1 cellular context compared by ENCODE assay signal in genomic region chr22:37454857-37455686, GRCh38.
A peak's percentile ranks its signal among the peaks of the same experiment; 100 is the strongest.
TF ChIP-seq lines count a peak whose summit lies in the region.

No MANE protein-coding gene starts in this region.

TF ChIP-seq in HepG2, 621 proteins besides CTCF, POLR2A, EP300 and RAD21 (continued from another document and continues in another):
- TF ChIP-seq AHDC1 (CRISPR knock-in tag; IDR thresholded peaks at IDR 0.05; ENCODE audit: borderline replicate concordance) (peak; percentile 67; the same call in 1 of the 2 replicates), RXRA (CRISPR knock-in tag; IDR thresholded peaks at IDR 0.05) (peak; percentile 35; the same call in 1 of the 2 replicates), ZNF720 (CRISPR knock-in tag; IDR thresholded peaks at IDR 0.05) (no peak), CBX5 (CRISPR knock-in tag; IDR thresholded peaks at IDR 0.05; ENCODE audit: borderline replicate concordance) (peak; percentile 59; the same call in 1 of the 2 replicates), PAXIP1 (CRISPR knock-in tag; conservative IDR thresholded peaks at IDR 0.05) (peak; percentile 82), RBM22 (optimal IDR thresholded peaks at IDR 0.05; ENCODE audit: low read length) (no peak), PHF8 (CRISPR knock-in tag; IDR thresholded peaks at IDR 0.05) (no peak), KDM6A (CRISPR knock-in tag; IDR thresholded peaks at IDR 0.05; ENCODE audit: low read depth) (peak; percentile 83; the same call in 1 of the 2 replicates), KLF16 (CRISPR knock-in tag; IDR thresholded peaks at IDR 0.05) (peak in 1 of 2 experiments; percentile 56; a peak in 1 of 4 replicates), ZNF501 (CRISPR knock-in tag; IDR thresholded peaks at IDR 0.05) (peak; percentile 75; the same call in 1 of the 2 replicates), ELF4 (CRISPR knock-in tag; IDR thresholded peaks at IDR 0.05; ENCODE audit: borderline replicate concordance) (no peak), XBP1 (CRISPR knock-in tag; IDR thresholded peaks at IDR 0.05) (no peak), TFAP4 (IDR thresholded peaks at IDR 0.05; ENCODE audit: borderline replicate concordance, low read depth) (peak; percentile 74; the same call in 1 of the 2 replicates), IKZF4 (CRISPR knock-in tag; IDR thresholded peaks at IDR 0.05; ENCODE audit: borderline replicate concordance, low read depth, not compliant biosample characterization) (no peak), KDM3A (CRISPR knock-in tag; IDR thresholded peaks at IDR 0.05; ENCODE audit: low read depth) (peak; percentile 47; the same call in 1 of the 2 replicates), SMAD3 (CRISPR knock-in tag; IDR thresholded peaks at IDR 0.05) (peak; percentile 54; the same call in 1 of the 2 replicates), ATF2 (CRISPR knock-in tag; IDR thresholded peaks at IDR 0.05) (no peak; the same call in 1 of the 2 replicates), RFXAP (CRISPR knock-in tag; IDR thresholded peaks at IDR 0.05; ENCODE audit: borderline replicate concordance) (no peak), CENPX (CRISPR knock-in tag; IDR thresholded peaks at IDR 0.05) (no peak), GATAD1 (CRISPR knock-in tag; IDR thresholded peaks at IDR 0.05) (peak; percentile 51), ZFX (CRISPR knock-in tag; IDR thresholded peaks at IDR 0.05; ENCODE audit: low read depth) (0 out of 2 replicates have a peak, but pooled peaks have one; percentile 22), PHF20 (CRISPR knock-in tag; IDR thresholded peaks at IDR 0.05) (no peak), ZNF850 (CRISPR knock-in tag; conservative IDR thresholded peaks at IDR 0.05) (no peak), TOPORS (CRISPR knock-in tag; IDR thresholded peaks at IDR 0.05) (no peak), HNF1A (IDR thresholded peaks at IDR 0.05; ENCODE audit: low read depth) (no peak), HNF1A (CRISPR knock-in tag; IDR thresholded peaks at IDR 0.05; ENCODE audit: borderline replicate concordance) (peak; percentile 22; the same call in 1 of the 2 replicates), ARHGAP35 (CRISPR knock-in tag; IDR thresholded peaks at IDR 0.05; ENCODE audit: borderline replicate concordance) (0 out of 2 replicates have a peak, but pooled peaks have one; percentile 19), TP53 (CRISPR knock-in tag; conservative IDR thresholded peaks at IDR 0.05) (no peak), ERF (CRISPR knock-in tag; IDR thresholded peaks at IDR 0.05) (peak; percentile 57; the same call in 1 of the 2 replicates), THAP9 (CRISPR knock-in tag; IDR thresholded peaks at IDR 0.05; ENCODE audit: borderline replicate concordance) (no peak), ZNF574 (CRISPR knock-in tag; IDR thresholded peaks at IDR 0.05) (peak; percentile 29; the same call in 1 of the 2 replicates), RELA (CRISPR knock-in tag; IDR thresholded peaks at IDR 0.05) (no peak), TBX2 (CRISPR knock-in tag; IDR thresholded peaks at IDR 0.05; ENCODE audit: borderline replicate concordance) (peak; percentile 69; the same call in 1 of the 2 replicates), MTERF4 (CRISPR knock-in tag; IDR thresholded peaks at IDR 0.05) (0 out of 2 replicates have a peak, but pooled peaks have one; percentile 43)
